ENCODE assay signal across 21 cellular contexts in genomic region chr7:5455581-5456222, GRCh38.
"Had no signal": no experiment of that assay in that cellular context is flagged by ENCODE, and none has a peak within 500 bp of the region (broad histone marks: within the 10 kb centered on the region; RNA-seq: fewer than 3 reads in every experiment).

No MANE protein-coding gene starts in this region.

- H3K27me3 Mint-ChIP-seq: effector memory CD8-positive, alpha-beta T cell had no signal

- FAIRE-seq: colon had no signal

- ATAC-seq: effector memory CD8-positive, alpha-beta T cell; gastroesophageal sphincter; left colon; left ventricle myocardium superior; stimulated activated naive CD8-positive, alpha-beta T cell treated with anti-CD3 and anti-CD28 coated beads, Interleukin-15, Interleukin-2, amounts not matched to agents 100 U/mL and 50 U/mL, for 24 hours had no signal

- DNase-seq: effector memory CD8-positive, alpha-beta T cell; esophagus squamous epithelium; foreskin fibroblast; glutamatergic neuron; left colon; left ventricle myocardium superior; mesenchymal stem cell; naive B cell; nephron progenitor cell; ovary; stimulated activated CD4-positive, alpha-beta T cell treated with anti-CD3 and anti-CD28 coated beads, Interleukin-2, amount 100 ng/mL, for 48 hours; stimulated activated naive CD8-positive, alpha-beta T cell treated with anti-CD3 and anti-CD28 coated beads, Interleukin-15, Interleukin-2, amounts not matched to agents 100 U/mL and 50 U/mL, for 24 hours; tibial artery; upper lobe of left lung had no signal

- H3K4me3 ChIP-seq: esophagus squamous epithelium, gastroesophageal sphincter, lung, ovary, right atrium auricular region, smooth muscle cell, tibial artery, upper lobe of left lung, vagina had no signal

- H3K4me3 Mint-ChIP-seq: dendritic cell treated with granulocyte-macrophage colony-stimulating factor and Interleukin-4, amounts not matched to agents 40 ng/mL and 50 ng/mL, for 4 days; effector memory CD8-positive, alpha-beta T cell; naive B cell; nephron progenitor cell had no signal

- H3K9me3 Mint-ChIP-seq: dendritic cell treated with granulocyte-macrophage colony-stimulating factor and Interleukin-4, amounts not matched to agents 40 ng/mL and 50 ng/mL, for 4 days; effector memory CD8-positive, alpha-beta T cell; nephron progenitor cell had no signal

- H3K36me3 ChIP-seq: esophagus squamous epithelium, gastroesophageal sphincter, ovary, right atrium auricular region, tibial artery, upper lobe of left lung, vagina had no signal

- H3K9me3 ChIP-seq: esophagus squamous epithelium, gastroesophageal sphincter, ovary, right atrium auricular region, tibial artery, upper lobe of left lung, vagina had no signal

- H3K27ac ChIP-seq: esophagus squamous epithelium, gastroesophageal sphincter, ovary, right atrium auricular region, tibial artery, upper lobe of left lung, vagina had no signal

- H3K27ac Mint-ChIP-seq: dendritic cell treated with granulocyte-macrophage colony-stimulating factor and Interleukin-4, amounts not matched to agents 40 ng/mL and 50 ng/mL, for 4 days; effector memory CD8-positive, alpha-beta T cell; nephron progenitor cell had no signal

- H3K27me3 ChIP-seq: gastroesophageal sphincter, ovary, right atrium auricular region, tibial artery, upper lobe of left lung, vagina had no signal

- H3K4me2 ChIP-seq: smooth muscle cell had no signal
